In the genomic region with DNA sequence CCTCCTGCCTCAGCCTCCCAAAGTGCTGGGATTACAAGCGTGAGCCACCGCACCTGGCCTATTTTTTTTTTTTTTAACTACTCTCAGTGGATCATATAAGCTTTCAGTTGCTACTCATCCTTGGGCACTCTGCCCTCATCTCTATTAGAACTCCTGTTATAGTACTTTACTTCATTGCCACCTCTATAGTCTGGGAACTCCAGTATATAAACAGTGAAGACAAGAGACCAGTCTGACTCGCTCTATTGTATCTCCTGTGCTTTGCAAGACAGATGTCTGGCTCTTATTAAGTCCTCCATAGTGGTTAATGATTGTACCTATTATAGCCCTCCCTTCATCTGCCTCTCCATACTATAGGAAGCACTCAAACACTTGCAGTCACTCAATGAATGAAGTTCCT, we compare ENCODE assay signal across 1 cellular context.
TF ChIP-seq lines count a peak whose summit lies in the region.

No MANE protein-coding gene starts in this region.

TF ChIP-seq in GM23338, 12 proteins besides CTCF, POLR2A, EP300 and RAD21 (continued from another document):
- TF ChIP-seq ZNF462 (CRISPR knock-in tag; IDR thresholded peaks at IDR 0.05): no peak
- no peak for TF ChIP-seq ETS1 (IDR thresholded peaks at IDR 0.05)
- no peak for TF ChIP-seq POLR2AphosphoS5 (IDR thresholded peaks at IDR 0.05; ENCODE audit: low read depth)
- no peak for TF ChIP-seq JUNB (IDR thresholded peaks at IDR 0.05; ENCODE audit: unreplicated experiment)
- no peak for TF ChIP-seq CREB1 (CRISPR knock-in tag; IDR thresholded peaks at IDR 0.05; ENCODE audit: low read depth)
- no peak for TF ChIP-seq ZNF114 (CRISPR knock-in tag; IDR thresholded peaks at IDR 0.05)
- TF ChIP-seq REST (IDR thresholded peaks at IDR 0.05; ENCODE audit: unreplicated experiment): no peak
- TF ChIP-seq STAT1 (IDR thresholded peaks at IDR 0.05; ENCODE audit: unreplicated experiment): no peak
TF ChIP-seq in GM23338: peak in this region for 0.
